Comparison of ENCODE assay signal across 8 cellular contexts in the genomic region with DNA sequence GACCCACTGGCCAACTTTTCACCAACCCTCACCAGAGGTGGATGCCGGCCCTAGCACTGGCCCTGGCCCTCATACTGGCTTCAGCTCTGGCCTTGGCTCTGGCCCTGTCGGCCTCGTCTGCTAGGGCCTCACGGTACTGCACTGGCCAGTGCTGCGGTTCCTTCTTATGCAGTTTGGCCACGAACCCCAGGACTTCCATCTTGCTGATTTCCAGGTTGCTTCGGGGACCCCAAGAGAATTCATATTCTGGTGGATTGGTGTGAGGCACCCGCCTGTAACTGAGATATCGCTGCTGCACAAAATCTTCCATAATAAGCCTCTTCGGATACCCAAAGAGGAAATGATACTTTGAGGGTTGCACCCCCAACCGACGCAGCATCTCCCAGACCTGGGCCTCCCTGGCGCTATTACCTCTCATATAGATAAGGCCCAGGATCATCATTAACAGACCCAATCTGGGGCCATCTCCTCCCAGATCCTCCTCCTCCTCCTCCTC. TPM values are rescaled to one million over a fixed set of nuclear protein-coding genes. Genes with fewer than 3 reads are reported as not detected.
DNase-seq lines count a peak whose midpoint lies in the region; ATAC-seq and TF ChIP-seq lines count a peak whose summit lies in the region.

No MANE protein-coding gene starts in this region.

- peak overlapping the region; percentile 52 to 87 (median 65) for H3K27ac Mint-ChIP-seq in CD14-positive monocyte
- H3K27ac Mint-ChIP-seq in T-helper 1 cell treated with Interleukin-12 subunit alpha and Interleukin-12 subunit beta and Interleukin-4 antibody, amounts not matched to agents 30 μg/mL and 1 μg/mL, for 36 hours, result peak overlapping the region; percentile 90
- peak overlapping the region; percentile 84 to 95 (median 92) for H3K27ac Mint-ChIP-seq in naive thymus-derived CD8-positive, alpha-beta T cell

- no peak for TF ChIP-seq CTCF in CD14-positive monocyte (IDR thresholded peaks at IDR 0.05)

- peaks cover 29% of the 10 kb centered on the region for H3K4me1 Mint-ChIP-seq in CD14-positive monocyte
- H3K4me1 Mint-ChIP-seq in T-helper 1 cell treated with Interleukin-12 subunit alpha and Interleukin-12 subunit beta and Interleukin-4 antibody, amounts not matched to agents 30 μg/mL and 1 μg/mL, for 36 hours (ENCODE audit: low read depth), result peaks cover 25% of the 10 kb centered on the region
- H3K4me1 Mint-ChIP-seq in naive thymus-derived CD8-positive, alpha-beta T cell, result peaks cover 22 to 34% (median 28%) of the 10 kb centered on the region in 4 donors

- H3K9me3 Mint-ChIP-seq in CD14-positive monocyte, result peaks cover 0 to 6% (median 5%) of the 10 kb centered on the region in 7 donors
- H3K9me3 Mint-ChIP-seq in T-helper 1 cell treated with Interleukin-12 subunit alpha and Interleukin-12 subunit beta and Interleukin-4 antibody, amounts not matched to agents 30 μg/mL and 1 μg/mL, for 36 hours, result peaks cover 9% of the 10 kb centered on the region
- no peaks in the 10 kb centered on the region for H3K9me3 Mint-ChIP-seq in naive thymus-derived CD8-positive, alpha-beta T cell

- DNase-seq in CD14-positive monocyte (ENCODE audit: low spot score) (no peak), epithelial cell of prostate (ENCODE audit: low read depth, low spot score) (no peak), HUDEP-2 (lab: John Stamatoyannopoulos, UW; ENCODE audit: unreplicated experiment in 76 of 76) (no peak), SHP77 (lab: John Stamatoyannopoulos, UW) (no peak)
- DNase-seq in naive thymus-derived CD8-positive, alpha-beta T cell, result peak in 4 of 10 donors; percentile 10 to 32 (median 19)

- POLR2A ChIA-PET in naive thymus-derived CD8-positive, alpha-beta T cell (lab: Charles Lee), result interaction anchor here (1.1 to 1.9 kb wide), 4 partner anchors 72 to 186 kb away, joined by 3 to 9 read pairs (median 4); a partner anchor contains a TSS

- ATAC-seq in GM19043 (IDR thresholded peaks at IDR 0.05; ENCODE audit: low read depth, unreplicated experiment) (peak; percentile 51), HG03175 (IDR thresholded peaks at IDR 0.05; ENCODE audit: unreplicated experiment) (peak; percentile 57)
- peak; percentile 20 to 29 for ATAC-seq in naive thymus-derived CD8-positive, alpha-beta T cell

- peaks cover 8 to 9% of the 10 kb centered on the region in 2 donors for H3K36me3 Mint-ChIP-seq in CD14-positive monocyte
- H3K36me3 Mint-ChIP-seq in T-helper 1 cell treated with Interleukin-12 subunit alpha and Interleukin-12 subunit beta and Interleukin-4 antibody, amounts not matched to agents 30 μg/mL and 1 μg/mL, for 36 hours (ENCODE audit: low read depth), result peaks cover 15% of the 10 kb centered on the region
- peaks cover 0 to 15% (median 6%) of the 10 kb centered on the region in 3 donors for H3K36me3 Mint-ChIP-seq in naive thymus-derived CD8-positive, alpha-beta T cell

- peaks cover 1 to 4% (median 2%) of the 10 kb centered on the region in 3 donors for H3K27me3 Mint-ChIP-seq in CD14-positive monocyte (ENCODE audit: low read depth in 3 of 3)
- peaks cover 14% of the 10 kb centered on the region for H3K27me3 Mint-ChIP-seq in T-helper 1 cell treated with Interleukin-12 subunit alpha and Interleukin-12 subunit beta and Interleukin-4 antibody, amounts not matched to agents 30 μg/mL and 1 μg/mL, for 36 hours (ENCODE audit: low read depth)
- H3K27me3 Mint-ChIP-seq in naive thymus-derived CD8-positive, alpha-beta T cell, result no peaks in the 10 kb centered on the region

- peak overlapping the region; percentile 77 to 90 for H3K4me3 Mint-ChIP-seq in CD14-positive monocyte
- H3K4me3 Mint-ChIP-seq in T-helper 1 cell treated with Interleukin-12 subunit alpha and Interleukin-12 subunit beta and Interleukin-4 antibody, amounts not matched to agents 30 μg/mL and 1 μg/mL, for 36 hours, result peak overlapping the region; percentile 87
- H3K4me3 Mint-ChIP-seq in naive thymus-derived CD8-positive, alpha-beta T cell, result peak overlapping the region; percentile 85 to 98 (median 94)

- peak overlapping the region; percentile 89 for H3K27ac ChIP-seq in epithelial cell of prostate

- intact Hi-C loops in CD14-positive monocyte (cut with micrococcal nuclease), result loop anchor here (10.0 kb wide), 2 partner anchors 54 to 126 kb away; no protein-coding TSS in a partner anchor

RNA-seq across cellular contexts. Expression of a gene that starts 0.9 kb away (rescaled TPM):
- polyA plus RNA-seq in CD14-positive monocyte, result 10 to 100 TPM; 12.2 to 14.8 TPM
- total RNA-seq in naive thymus-derived CD8-positive, alpha-beta T cell, result 10 to 100 TPM; 23.7 to 24.0 TPM
- polyA plus RNA-seq in naive thymus-derived CD8-positive, alpha-beta T cell, result 10 to 100 TPM; 28.5 to 47.5 (median 34.9) TPM
